Comparison of ENCODE assay signal across 8 cellular contexts in the genomic region with DNA sequence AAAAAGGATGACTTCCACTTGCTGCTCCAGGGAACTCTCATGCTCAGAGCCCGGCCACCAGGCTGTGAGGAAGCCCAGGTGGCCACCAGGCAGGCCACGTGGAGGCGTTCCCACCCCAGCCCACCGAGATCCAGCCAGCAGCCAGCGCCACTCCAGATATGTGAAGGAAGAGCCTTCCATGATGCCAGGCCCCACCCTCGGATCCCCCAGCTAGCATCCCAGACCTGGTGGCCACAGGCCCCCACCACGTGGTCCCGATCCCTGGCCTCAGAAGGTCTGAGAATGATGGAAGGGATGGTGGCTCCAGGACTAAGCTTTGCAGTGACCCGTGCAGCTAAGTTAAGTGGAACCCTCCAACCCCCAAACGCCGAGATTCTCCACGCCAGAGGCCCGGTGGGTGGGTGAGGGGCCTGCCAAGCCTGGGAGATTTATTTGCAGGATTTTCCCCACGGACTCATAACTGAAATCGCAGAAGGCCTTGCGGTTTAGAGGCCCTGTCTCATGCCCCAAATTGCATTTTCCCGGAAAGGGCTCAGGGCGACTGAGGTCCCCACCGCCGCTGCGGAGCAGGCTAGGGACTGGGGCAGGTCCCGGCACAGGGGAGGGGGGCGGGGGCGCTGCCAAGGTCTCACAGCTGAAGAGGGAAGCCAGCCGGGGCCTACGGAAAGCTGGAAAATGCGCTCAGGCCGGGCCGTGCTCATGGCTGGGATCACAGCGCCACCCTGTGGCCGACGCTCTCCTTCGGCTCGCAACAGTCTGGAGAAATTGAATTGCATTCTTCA. TPM values are rescaled to one million over a fixed set of nuclear protein-coding genes. Genes with fewer than 3 reads are reported as not detected.
A peak's percentile ranks its signal among the peaks of the same experiment; 100 is the strongest.
DNase-seq lines count a peak whose midpoint lies in the region; ATAC-seq, FAIRE-seq and TF ChIP-seq lines count a peak whose summit lies in the region.

No MANE protein-coding gene starts in this region.

- peak; percentile 91 to 93 for ATAC-seq in left cardiac atrium
- ATAC-seq in psoas muscle, result peak; percentile 74 to 89 (median 82)
- no peak for ATAC-seq in GM21825 (IDR thresholded peaks at IDR 0.05; ENCODE audit: unreplicated experiment)

- intact Hi-C loops in left cardiac atrium (cut with DNase I), result loop anchor here in 1 of 2 donors (5.0 to 10.0 kb wide), 4 partner anchors 113 to 981 kb away; no protein-coding TSS in a partner anchor
- intact Hi-C loops in psoas muscle (cut with DNase I), result loop anchor here in 1 of 2 donors (5.0 kb wide), 1 partner anchor 756 kb away; no protein-coding TSS in a partner anchor

- DNase-seq in AG08395 (ENCODE audit: low spot score) (peak; percentile 85), GM12892 (ENCODE audit: insufficient read length) (peak; percentile 79), LNCaP clone FGC (ENCODE audit: low read depth) (peak; percentile 6), SJCRH30 (peak; percentile 79 to 89), anterior cingulate cortex (lab: John Stamatoyannopoulos, UW) (peak in 54 of 58 donors; percentile 17 to 85 (median 50)), left cardiac atrium (peak; percentile 74), psoas muscle (peak; percentile 66 to 78)

- H3K36me3 ChIP-seq in SJCRH30 (no peaks in the 10 kb centered on the region), psoas muscle (ENCODE audit: insufficient read depth in 1 of 2, low read depth in 1 of 2) (no peaks in the 10 kb centered on the region)

- H3K4me1 ChIP-seq in SJCRH30, result peaks cover 12% of the 10 kb centered on the region
- no peaks in the 10 kb centered on the region for H3K4me1 ChIP-seq in psoas muscle

- no peak for TF ChIP-seq POLR2A in GM12892 (IDR thresholded peaks at IDR 0.05; ENCODE audit: low read depth, low read length)

- no peak overlapping the region for H3K4me3 ChIP-seq in LNCaP clone FGC (ENCODE audit: low read depth, low read length)
- H3K4me3 ChIP-seq in SJCRH30, result no peak overlapping the region
- H3K4me3 ChIP-seq in psoas muscle, result no peak overlapping the region

- H3K27ac ChIP-seq in SJCRH30 (no peak overlapping the region), psoas muscle (no peak overlapping the region)

- FAIRE-seq in GM12892 (lab: Jason Lieb, UNC), result peak; percentile 92

- TF ChIP-seq CTCF in LNCaP clone FGC (IDR thresholded peaks at IDR 0.05; ENCODE audit: control insufficient read depth, extremely low read depth, insufficient read depth), result peak; percentile 93
- TF ChIP-seq CTCF in psoas muscle (IDR thresholded peaks at IDR 0.05), result peak; percentile 65

- H3K27me3 ChIP-seq in SJCRH30 (no peaks in the 10 kb centered on the region; the same call in 1 of the 2 replicates), psoas muscle (ENCODE audit: insufficient read depth in 3 of 3, low read length in 2 of 3) (no peaks in the 10 kb centered on the region)

- WGBS in psoas muscle, 3 donors, result 25 to 28% (median 28%) methylated on average over 32 to 34 of the region's 34 CpGs

- H3K9me3 ChIP-seq in SJCRH30 (replicated peaks) (no peaks in the 10 kb centered on the region), psoas muscle (no peaks in the 10 kb centered on the region)

RNA-seq across cellular contexts. Expression of a gene that starts 31.1 kb away (rescaled TPM):
- not detected for polyA plus RNA-seq in GM12892 (2012; ENCODE audit: missing spikeins)
- not detected in 2 replicates for total RNA-seq in SJCRH30 (2014; rRNA removed; shearing (Covaris generic))
- total RNA-seq in left cardiac atrium (1 to 10 TPM; 1.7 to 2.7 TPM), psoas muscle (1 to 10 TPM in 2 of 4 donors, under 1 TPM in 2; 0.50 to 1.2 (median 0.82) TPM)
- under 1 TPM; 0.13 to 0.55 (median 0.31) TPM for polyA plus RNA-seq in psoas muscle

Comparison
In these comparisons a context has a peak if more than half of its experiments do, and no peak if none do; other contexts are left out.
1. DNase-seq: peak in every context shown above with its lines; median percentile 85 in AG08395; 84 in SJCRH30; 79 in GM12892; 74 in left cardiac atrium; 72 in psoas muscle; 50 in anterior cingulate cortex; 6 in LNCaP clone FGC.